ENCODE assay signal across 11 cellular contexts in genomic region chrX:124216396-124217124, GRCh38.
DNase-seq lines count a peak whose midpoint lies in the region; ATAC-seq and TF ChIP-seq lines count a peak whose summit lies in the region.
"Had no signal": no experiment of that assay in that cellular context is flagged by ENCODE, and none has a peak within 500 bp of the region (broad histone marks: within the 10 kb centered on the region; RNA-seq: fewer than 3 reads in every experiment).

No MANE protein-coding gene starts in this region.

- H3K4me3 ChIP-seq in left ventricle myocardium inferior (no peak overlapping the region), OCI-LY7 (ENCODE audit: low read depth, low read length, poor library complexity, severe bottlenecking) (no peak overlapping the region), thymus (ENCODE audit: low read length) (no peak overlapping the region)
- H3K4me3 ChIP-seq: vagina had no signal

- no peaks in the 10 kb centered on the region for H4K20me1 ChIP-seq in OCI-LY7 (ENCODE audit: insufficient read depth, low read length)

- no peaks in the 10 kb centered on the region for H3K36me3 Mint-ChIP-seq in endothelial cell (ENCODE audit: low read depth, unreplicated experiment)

- H3K79me2 ChIP-seq in OCI-LY7 (ENCODE audit: insufficient read depth, low read depth, low read length), result no peaks in the 10 kb centered on the region

- H3K27me3 Mint-ChIP-seq in endothelial cell (ENCODE audit: unreplicated experiment), result peaks cover 4% of the 10 kb centered on the region

- H3K4me1 Mint-ChIP-seq in endothelial cell (ENCODE audit: unreplicated experiment), result peaks cover 36% of the 10 kb centered on the region

- no peak for TF ChIP-seq CTCF in left ventricle myocardium inferior (IDR thresholded peaks at IDR 0.05; ENCODE audit: borderline replicate concordance)
- TF ChIP-seq CTCF in OCI-LY7 (conservative IDR thresholded peaks at IDR 0.05; ENCODE audit: low read length), result 0 out of 2 replicates have a peak, but pooled peaks have one; percentile 14
- no peak for TF ChIP-seq CTCF in endothelial cell (IDR thresholded peaks at IDR 0.05; ENCODE audit: unreplicated experiment)

- H3K27me3 ChIP-seq in left ventricle myocardium inferior (ENCODE audit: low read depth) (no peaks in the 10 kb centered on the region), thymus (ENCODE audit: control insufficient read depth, insufficient read depth) (no peaks in the 10 kb centered on the region)
- H3K27me3 ChIP-seq: vagina had no signal

- H3K4me3 Mint-ChIP-seq in endothelial cell (ENCODE audit: unreplicated experiment), result no peak overlapping the region

- H3K27ac ChIP-seq in left ventricle myocardium inferior (replicated peaks) (peak overlapping the region; percentile 69), OCI-LY7 (ENCODE audit: low read depth, low read length, poor library complexity, severe bottlenecking) (no peak overlapping the region), thymus (ENCODE audit: low read depth) (peak overlapping the region; percentile 89)
- H3K27ac ChIP-seq: vagina had no signal

- intact Hi-C loops in left ventricle myocardium inferior (cut with micrococcal nuclease) (no loop called here), left ventricle myocardium superior (cut with micrococcal nuclease) (no loop called here), OCI-LY7 (cut with micrococcal nuclease; ENCODE audit: unreplicated experiment) (no loop called here)

- no peak for ATAC-seq in left ventricle myocardium superior
- no peak for ATAC-seq in GM19035 (IDR thresholded peaks at IDR 0.05; ENCODE audit: unreplicated experiment)
- no peak for ATAC-seq in HG02588 (IDR thresholded peaks at IDR 0.05; ENCODE audit: unreplicated experiment)
- ATAC-seq in GM21528 (IDR thresholded peaks at IDR 0.05; ENCODE audit: low FRiP score, unreplicated experiment), result no peak

- H3K9me3 Mint-ChIP-seq in endothelial cell (ENCODE audit: unreplicated experiment), result no peaks in the 10 kb centered on the region

- H3K4me1 ChIP-seq in left ventricle myocardium inferior, result peaks cover 3% of the 10 kb centered on the region
- peaks cover 36% of the 10 kb centered on the region for H3K4me1 ChIP-seq in OCI-LY7 (ENCODE audit: insufficient read depth, low read length, poor library complexity, severe bottlenecking)
- peaks cover 31% of the 10 kb centered on the region for H3K4me1 ChIP-seq in thymus (ENCODE audit: control insufficient read depth, insufficient read depth, low read length)
- H3K4me1 ChIP-seq: vagina had no signal

- DNase-seq in left ventricle myocardium inferior (no peak), left ventricle myocardium superior (no peak), OCI-LY7 (ENCODE audit: low spot score) (no peak), endothelial cell (ENCODE audit: low spot score) (no peak)
- DNase-seq: hippocampal formation, NCI-H2081 treated with DMSO at 0.1 percent for 48 hours had no signal

- peak overlapping the region; percentile 79 for H2AFZ ChIP-seq in OCI-LY7 (ENCODE audit: low read length)

- no peaks in the 10 kb centered on the region for H3K36me3 ChIP-seq in left ventricle myocardium inferior
- no peaks in the 10 kb centered on the region for H3K36me3 ChIP-seq in OCI-LY7 (ENCODE audit: insufficient read depth, low read length)
- no peaks in the 10 kb centered on the region for H3K36me3 ChIP-seq in thymus (ENCODE audit: control insufficient read depth, insufficient read depth)
- H3K36me3 ChIP-seq: vagina had no signal

- POLR2A ChIA-PET in OCI-LY7 (lab: Charles Lee), result interaction anchor here (0.6 kb wide), 1 partner anchor 1096 kb away, joined by 4 read pairs; no protein-coding TSS in a partner anchor

- 33% methylated on average over 8 of the region's 8 CpGs for WGBS in thymus

- CTCF ChIA-PET in OCI-LY7 (lab: Charles Lee; ENCODE audit: unreplicated experiment), result no interaction called here

- peak overlapping the region; percentile 99 for H3K27ac Mint-ChIP-seq in endothelial cell (ENCODE audit: unreplicated experiment)

- no TSS peak for BruUV-seq in OCI-LY7 (replicated peaks; lab: Mats Ljungman, UMichigan)

- peak overlapping the region; percentile 55; the same call in 1 of the 2 replicates for H3K4me2 ChIP-seq in OCI-LY7 (ENCODE audit: low read length)

- H3K9me2 ChIP-seq in OCI-LY7 (ENCODE audit: insufficient read depth, low read length), result no peaks in the 10 kb centered on the region

- no peaks in the 10 kb centered on the region for H3K9me3 ChIP-seq in left ventricle myocardium inferior (replicated peaks)
- H3K9me3 ChIP-seq in OCI-LY7 (ENCODE audit: low read length), result no peaks in the 10 kb centered on the region
- H3K9me3 ChIP-seq in thymus (ENCODE audit: control insufficient read depth), result no peaks in the 10 kb centered on the region
- H3K9me3 ChIP-seq: vagina had no signal
